1 cellular context compared by ENCODE assay signal in genomic region chr19:57099199-57099661, GRCh38.
TF ChIP-seq lines count a peak whose summit lies in the region.

No MANE protein-coding gene starts in this region.

TF ChIP-seq in HepG2, 621 proteins besides CTCF, POLR2A, EP300 and RAD21 (continued from another document and continues in another):
- TF ChIP-seq FOXO1 (CRISPR knock-in tag; IDR thresholded peaks at IDR 0.05) (0 out of 2 replicates have a peak, but pooled peaks have one; percentile 35), TP53 (CRISPR knock-in tag; conservative IDR thresholded peaks at IDR 0.05) (0 out of 2 replicates have a peak, but pooled peaks have one; percentile 47), PTBP1 (IDR thresholded peaks at IDR 0.05; ENCODE audit: low read depth, low read length, poor library complexity, severe bottlenecking) (peak; percentile 93), SIN3B (IDR thresholded peaks at IDR 0.05; ENCODE audit: low read length) (no peak), ESRRA (CRISPR knock-in tag; IDR thresholded peaks at IDR 0.05; ENCODE audit: low read depth) (no peak), HOXA7 (CRISPR knock-in tag; IDR thresholded peaks at IDR 0.05) (no peak), ELF1 (CRISPR knock-in tag; IDR thresholded peaks at IDR 0.05) (no peak; the same call in 1 of the 2 replicates), ZNF224 (CRISPR knock-in tag; IDR thresholded peaks at IDR 0.05) (no peak), RELA (CRISPR knock-in tag; IDR thresholded peaks at IDR 0.05) (no peak), SAP130 (CRISPR knock-in tag; IDR thresholded peaks at IDR 0.05; ENCODE audit: low read depth) (0 out of 2 replicates have a peak, but pooled peaks have one; percentile 38), ZNF652 (CRISPR knock-in tag; IDR thresholded peaks at IDR 0.05; ENCODE audit: borderline replicate concordance, low read depth) (no peak), FOXK1 (CRISPR knock-in tag; IDR thresholded peaks at IDR 0.05; ENCODE audit: borderline replicate concordance, low read depth) (no peak), ZFX (CRISPR knock-in tag; IDR thresholded peaks at IDR 0.05; ENCODE audit: low read depth) (peak; percentile 76), ZNF10 (CRISPR knock-in tag; IDR thresholded peaks at IDR 0.05; ENCODE audit: borderline replicate concordance, low read depth) (no peak), ASH2L (IDR thresholded peaks at IDR 0.05; ENCODE audit: insufficient read length, low read depth, low read length) (no peak), ZNF274 (CRISPR knock-in tag; IDR thresholded peaks at IDR 0.05) (no peak), ZBTB21 (CRISPR knock-in tag; IDR thresholded peaks at IDR 0.05) (no peak), ZNF781 (CRISPR knock-in tag; IDR thresholded peaks at IDR 0.05; ENCODE audit: borderline replicate concordance, not compliant biosample characterization) (no peak), MBD4 (IDR thresholded peaks at IDR 0.05; ENCODE audit: borderline replicate concordance, low read length) (no peak), DPF2 (CRISPR knock-in tag; IDR thresholded peaks at IDR 0.05; ENCODE audit: borderline replicate concordance, low read depth) (no peak), ZNF30 (CRISPR knock-in tag; IDR thresholded peaks at IDR 0.05) (no peak), ZNF225 (CRISPR knock-in tag; IDR thresholded peaks at IDR 0.05) (peak; percentile 57; the same call in 1 of the 2 replicates), NR2F1 (CRISPR knock-in tag; IDR thresholded peaks at IDR 0.05) (no peak), ZNF230 (CRISPR knock-in tag; IDR thresholded peaks at IDR 0.05) (no peak), CBX2 (IDR thresholded peaks at IDR 0.05; ENCODE audit: low read depth, low read length) (no peak), CBX2 (CRISPR knock-in tag; IDR thresholded peaks at IDR 0.05; ENCODE audit: low read depth) (no peak), ZBTB8A (CRISPR knock-in tag; IDR thresholded peaks at IDR 0.05; ENCODE audit: borderline replicate concordance, low read depth) (no peak), PREB (CRISPR knock-in tag; IDR thresholded peaks at IDR 0.05) (no peak), IRF9 (CRISPR knock-in tag; IDR thresholded peaks at IDR 0.05; ENCODE audit: borderline replicate concordance) (no peak), TBL1XR1 (IDR thresholded peaks at IDR 0.05; ENCODE audit: borderline replicate concordance, low read length, partially characterized antibody) (no peak), CAMTA2 (CRISPR knock-in tag; IDR thresholded peaks at IDR 0.05; ENCODE audit: borderline replicate concordance) (no peak), MLXIP (CRISPR knock-in tag; IDR thresholded peaks at IDR 0.05; ENCODE audit: borderline replicate concordance) (no peak), ZNF354B (CRISPR knock-in tag; IDR thresholded peaks at IDR 0.05) (no peak), ZNF501 (CRISPR knock-in tag; IDR thresholded peaks at IDR 0.05) (peak; percentile 77), ZNF205 (CRISPR knock-in tag; IDR thresholded peaks at IDR 0.05) (no peak), PAF1 (CRISPR knock-in tag; IDR thresholded peaks at IDR 0.05) (no peak), ZNF709 (CRISPR knock-in tag; IDR thresholded peaks at IDR 0.05) (no peak), MLLT10 (CRISPR knock-in tag; IDR thresholded peaks at IDR 0.05) (no peak), PAWR (CRISPR knock-in tag; IDR thresholded peaks at IDR 0.05; ENCODE audit: borderline replicate concordance) (no peak), ZNF451 (CRISPR knock-in tag; IDR thresholded peaks at IDR 0.05) (no peak), GZF1 (CRISPR knock-in tag; IDR thresholded peaks at IDR 0.05) (no peak), PPARG (CRISPR knock-in tag; conservative IDR thresholded peaks at IDR 0.05) (no peak), MYC (CRISPR knock-in tag; IDR thresholded peaks at IDR 0.05; ENCODE audit: borderline replicate concordance) (peak; percentile 55; the same call in 1 of the 2 replicates), TOE1 (CRISPR knock-in tag; IDR thresholded peaks at IDR 0.05) (no peak), ZNF432 (CRISPR knock-in tag; IDR thresholded peaks at IDR 0.05; ENCODE audit: borderline replicate concordance) (no peak), ZNF556 (CRISPR knock-in tag; IDR thresholded peaks at IDR 0.05; ENCODE audit: borderline replicate concordance) (peak; percentile 55; the same call in 1 of the 2 replicates), U2AF1 (optimal IDR thresholded peaks at IDR 0.05; ENCODE audit: low read depth, low read length) (no peak), ZC3H13 (CRISPR knock-in tag; IDR thresholded peaks at IDR 0.05) (peak; percentile 70; the same call in 1 of the 2 replicates), RAD51 (IDR thresholded peaks at IDR 0.05; ENCODE audit: borderline replicate concordance) (no peak), ZFP82 (CRISPR knock-in tag; IDR thresholded peaks at IDR 0.05; ENCODE audit: borderline replicate concordance) (no peak; the same call in 1 of the 2 replicates), CHCHD3 (CRISPR knock-in tag; IDR thresholded peaks at IDR 0.05) (no peak), ZNF737 (CRISPR knock-in tag; IDR thresholded peaks at IDR 0.05; ENCODE audit: borderline replicate concordance) (no peak), SATB2 (CRISPR knock-in tag; IDR thresholded peaks at IDR 0.05) (no peak), BORCS8-MEF2B (CRISPR knock-in tag; IDR thresholded peaks at IDR 0.05) (no peak), SNRNP70 (IDR thresholded peaks at IDR 0.05; ENCODE audit: low read depth, low read length) (no peak), SETDB1 (CRISPR knock-in tag; IDR thresholded peaks at IDR 0.05; ENCODE audit: borderline replicate concordance) (no peak), ZNF512 (CRISPR knock-in tag; IDR thresholded peaks at IDR 0.05) (no peak), ZNF776 (CRISPR knock-in tag; IDR thresholded peaks at IDR 0.05) (no peak), KLF6 (CRISPR knock-in tag; IDR thresholded peaks at IDR 0.05) (no peak), ZNF564 (CRISPR knock-in tag; IDR thresholded peaks at IDR 0.05) (no peak), FOXO4 (CRISPR knock-in tag; conservative IDR thresholded peaks at IDR 0.05) (no peak)
- TF ChIP-seq, protein P1, sequence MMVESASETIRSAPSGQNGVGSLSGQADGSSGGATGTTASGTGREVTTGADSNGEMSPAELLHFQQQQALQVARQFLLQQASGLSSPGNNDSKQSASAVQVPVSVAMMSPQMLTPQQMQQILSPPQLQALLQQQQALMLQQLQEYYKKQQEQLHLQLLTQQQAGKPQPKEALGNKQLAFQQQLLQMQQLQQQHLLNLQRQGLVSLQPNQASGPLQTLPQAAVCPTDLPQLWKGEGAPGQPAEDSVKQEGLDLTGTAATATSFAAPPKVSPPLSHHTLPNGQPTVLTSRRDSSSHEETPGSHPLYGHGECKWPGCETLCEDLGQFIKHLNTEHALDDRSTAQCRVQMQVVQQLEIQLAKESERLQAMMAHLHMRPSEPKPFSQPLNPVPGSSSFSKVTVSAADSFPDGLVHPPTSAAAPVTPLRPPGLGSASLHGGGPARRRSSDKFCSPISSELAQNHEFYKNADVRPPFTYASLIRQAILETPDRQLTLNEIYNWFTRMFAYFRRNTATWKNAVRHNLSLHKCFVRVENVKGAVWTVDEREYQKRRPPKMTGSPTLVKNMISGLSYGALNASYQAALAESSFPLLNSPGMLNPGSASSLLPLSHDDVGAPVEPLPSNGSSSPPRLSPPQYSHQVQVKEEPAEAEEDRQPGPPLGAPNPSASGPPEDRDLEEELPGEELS (CRISPR knock-in tag; IDR thresholded peaks at IDR 0.05), result 0 out of 2 replicates have a peak, but pooled peaks have one; percentile 39
- TF ChIP-seq, protein P2, sequence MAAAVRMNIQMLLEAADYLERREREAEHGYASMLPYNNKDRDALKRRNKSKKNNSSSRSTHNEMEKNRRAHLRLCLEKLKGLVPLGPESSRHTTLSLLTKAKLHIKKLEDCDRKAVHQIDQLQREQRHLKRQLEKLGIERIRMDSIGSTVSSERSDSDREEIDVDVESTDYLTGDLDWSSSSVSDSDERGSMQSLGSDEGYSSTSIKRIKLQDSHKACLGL (CRISPR knock-in tag; IDR thresholded peaks at IDR 0.05), result no peak
- TF ChIP-seq, protein P3, sequence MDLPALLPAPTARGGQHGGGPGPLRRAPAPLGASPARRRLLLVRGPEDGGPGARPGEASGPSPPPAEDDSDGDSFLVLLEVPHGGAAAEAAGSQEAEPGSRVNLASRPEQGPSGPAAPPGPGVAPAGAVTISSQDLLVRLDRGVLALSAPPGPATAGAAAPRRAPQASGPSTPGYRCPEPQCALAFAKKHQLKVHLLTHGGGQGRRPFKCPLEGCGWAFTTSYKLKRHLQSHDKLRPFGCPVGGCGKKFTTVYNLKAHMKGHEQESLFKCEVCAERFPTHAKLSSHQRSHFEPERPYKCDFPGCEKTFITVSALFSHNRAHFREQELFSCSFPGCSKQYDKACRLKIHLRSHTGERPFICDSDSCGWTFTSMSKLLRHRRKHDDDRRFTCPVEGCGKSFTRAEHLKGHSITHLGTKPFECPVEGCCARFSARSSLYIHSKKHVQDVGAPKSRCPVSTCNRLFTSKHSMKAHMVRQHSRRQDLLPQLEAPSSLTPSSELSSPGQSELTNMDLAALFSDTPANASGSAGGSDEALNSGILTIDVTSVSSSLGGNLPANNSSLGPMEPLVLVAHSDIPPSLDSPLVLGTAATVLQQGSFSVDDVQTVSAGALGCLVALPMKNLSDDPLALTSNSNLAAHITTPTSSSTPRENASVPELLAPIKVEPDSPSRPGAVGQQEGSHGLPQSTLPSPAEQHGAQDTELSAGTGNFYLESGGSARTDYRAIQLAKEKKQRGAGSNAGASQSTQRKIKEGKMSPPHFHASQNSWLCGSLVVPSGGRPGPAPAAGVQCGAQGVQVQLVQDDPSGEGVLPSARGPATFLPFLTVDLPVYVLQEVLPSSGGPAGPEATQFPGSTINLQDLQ (CRISPR knock-in tag; IDR thresholded peaks at IDR 0.05), result peak; percentile 90
- TF ChIP-seq, protein P4, sequence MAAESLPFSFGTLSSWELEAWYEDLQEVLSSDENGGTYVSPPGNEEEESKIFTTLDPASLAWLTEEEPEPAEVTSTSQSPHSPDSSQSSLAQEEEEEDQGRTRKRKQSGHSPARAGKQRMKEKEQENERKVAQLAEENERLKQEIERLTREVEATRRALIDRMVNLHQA (CRISPR knock-in tag; IDR thresholded peaks at IDR 0.05), result no peak
